Comparison of ENCODE assay signal across 8 cellular contexts in the genomic region with DNA sequence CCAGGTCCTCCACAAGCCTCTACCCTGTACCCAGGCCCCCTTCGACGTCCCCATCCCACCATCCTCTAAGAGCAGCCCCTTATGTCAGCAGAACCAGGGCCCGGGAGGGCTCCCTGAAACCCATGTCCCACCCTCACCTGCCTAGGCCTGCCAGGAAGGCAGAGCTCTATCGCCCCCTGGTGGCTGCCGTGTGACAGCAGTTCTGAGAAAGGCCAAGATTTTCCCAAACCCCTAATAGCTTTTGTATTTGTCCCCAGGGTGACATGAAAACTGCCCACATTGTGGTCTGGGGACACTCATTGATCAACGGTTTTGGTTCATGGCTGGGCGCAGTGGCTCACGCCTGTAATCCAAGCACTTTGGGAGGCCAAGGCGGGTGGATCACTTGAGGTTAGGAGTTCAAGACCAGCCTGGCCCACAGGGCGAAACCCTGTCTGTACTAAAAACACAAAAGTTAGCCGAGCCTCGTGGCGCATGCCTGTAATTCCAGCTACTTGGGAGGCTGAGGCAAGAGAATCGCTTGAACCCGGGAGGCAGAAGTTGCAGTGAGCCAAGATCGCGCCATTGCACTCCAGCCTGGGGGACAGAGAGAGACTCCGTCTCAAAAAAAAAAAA. TPM values are rescaled to one million over a fixed set of nuclear protein-coding genes. Genes with fewer than 3 reads are reported as not detected.
DNase-seq lines count a peak whose midpoint lies in the region; ATAC-seq and TF ChIP-seq lines count a peak whose summit lies in the region.
"Not testable (repeated sequence)": the region's sequence is repeated elsewhere in the genome, so short reads cannot be mapped to it uniquely, and the experiment has no call there.

No MANE protein-coding gene starts in this region.

- not testable (repeated sequence) for H3K27ac Mint-ChIP-seq in activated B cell treated with CpG ODN at 0.5 μM for 24 hours, neural progenitor cell

- H3K9ac ChIP-seq in neural progenitor cell = not testable (repeated sequence)

- H3K36me3 Mint-ChIP-seq in activated B cell treated with CpG ODN at 0.5 μM for 24 hours (ENCODE audit: low read depth); neural progenitor cell: not testable (repeated sequence)

- H3K36me3 ChIP-seq in neural progenitor cell = not testable (repeated sequence)

- not testable (repeated sequence) for H3K27ac ChIP-seq in neural progenitor cell

- H3F3A ChIP-seq in neural progenitor cell (ENCODE audit: low read depth) = not testable (repeated sequence)

- not testable (repeated sequence) for H3K4me1 ChIP-seq in neural progenitor cell

- CTCF ChIA-PET in activated B cell treated with CpG ODN at 0.5 μM for 24 hours (lab: Charles Lee) = interaction anchor here (0.6 to 1.9 kb wide), 16 partner anchors 9 to 272 kb away, joined by 3 to 13 read pairs (median 4); partner anchors contain the start of gene WRAP73

- intact Hi-C loops in activated B cell treated with CpG ODN at 0.5 μM for 24 hours (cut with micrococcal nuclease) = loop anchor here (1.0 kb wide), 5 partner anchors 77 to 271 kb away; no protein-coding TSS in a partner anchor

- H4K20me1 ChIP-seq in neural progenitor cell (ENCODE audit: low read depth) = not testable (repeated sequence)

- not testable (repeated sequence) for H3K4me3 ChIP-seq in neural progenitor cell

- not testable (repeated sequence) for H3K4me1 Mint-ChIP-seq in activated B cell treated with CpG ODN at 0.5 μM for 24 hours, neural progenitor cell

- H3K27me3 ChIP-seq in neural progenitor cell = peaks cover 11% of the 10 kb centered on the region

- not testable (repeated sequence) for H3K9me3 ChIP-seq in neural progenitor cell (ENCODE audit: low read depth)

- DNase-seq in CMK (ENCODE audit: low read depth) (peak; percentile 69), NCI-H69 (lab: John Stamatoyannopoulos, UW) (peak; percentile 61), activated B cell treated with CpG ODN at 0.5 μM for 24 hours (peak; percentile 74), anterior cingulate cortex (lab: John Stamatoyannopoulos, UW) (peak in 48 of 58 donors; percentile 9 to 83 (median 50)), glomerular endothelial cell (ENCODE audit: extremely low read depth, low read depth, low spot score) (peak; percentile 10), neural progenitor cell (ENCODE audit: low spot score) (peak; percentile 91)
- DNase-seq in stimulated activated CD8-positive, alpha-beta memory T cell treated with anti-CD3 and anti-CD28 coated beads, Interleukin-4, amount 100 ng/mL, for 48 hours = peak; percentile 91

- not testable (repeated sequence) for H3K4me3 Mint-ChIP-seq in activated B cell treated with CpG ODN at 0.5 μM for 24 hours
- H3K4me3 Mint-ChIP-seq in neural progenitor cell = peak overlapping the region; percentile 33

- not testable (repeated sequence) for H3K9me3 Mint-ChIP-seq in activated B cell treated with CpG ODN at 0.5 μM for 24 hours, neural progenitor cell

- not testable (repeated sequence) for H3K79me2 ChIP-seq in neural progenitor cell (ENCODE audit: low read depth)

- POLR2A ChIA-PET in activated B cell treated with CpG ODN at 0.5 μM for 24 hours (lab: Charles Lee) = interaction anchor here (0.7 kb wide), 1 partner anchor 99 kb away, joined by 3 read pairs; no protein-coding TSS in a partner anchor

- H3K4me2 ChIP-seq in neural progenitor cell = not testable (repeated sequence)

- TF ChIP-seq CTCF in activated B cell treated with CpG ODN at 0.5 μM for 24 hours (IDR thresholded peaks at IDR 0.05) (peak; percentile 84), neural progenitor cell (IDR thresholded peaks at IDR 0.05) (peak; percentile 99)

- not testable (repeated sequence) for H3K27me3 Mint-ChIP-seq in activated B cell treated with CpG ODN at 0.5 μM for 24 hours; neural progenitor cell (ENCODE audit: insufficient read depth, low read depth)

- ATAC-seq in HG03342 (IDR thresholded peaks at IDR 0.05; ENCODE audit: unreplicated experiment) (peak; percentile 43), activated B cell treated with CpG ODN at 0.5 μM for 24 hours (ENCODE audit: low read depth) (peak; percentile 62)

- not testable (repeated sequence) for H2AFZ ChIP-seq in neural progenitor cell (replicated peaks)

RNA-seq across cellular contexts. Expression of gene CCDC27, which starts 27.7 kb away (rescaled TPM):
- total RNA-seq in activated B cell treated with CpG ODN at 0.5 μM for 24 hours (not detected in 2 replicates), glomerular endothelial cell (not detected in 2 replicates), neural progenitor cell (ENCODE audit: low replicate concordance) (not detected in 2 replicates)

RNA-seq across cellular contexts. Expression of gene SMIM1, which starts 48.0 kb away (rescaled TPM):
- total RNA-seq in activated B cell treated with CpG ODN at 0.5 μM for 24 hours = 2.8 and 3.8 TPM in 2 replicates
- total RNA-seq in glomerular endothelial cell = 0.82 and 2.0 TPM in 2 replicates
- 9.1 TPM in 1 of 2 replicates, not detected in the other for total RNA-seq in neural progenitor cell (ENCODE audit: low replicate concordance)

Comparison
In these comparisons a context has a peak if more than half of its experiments do, and no peak if none do; other contexts are left out.
1. DNase-seq: peak in every context shown above with its lines; median percentile 91 in neural progenitor cell; 91 in stimulated activated CD8-positive, alpha-beta memory T cell treated with anti-CD3 and anti-CD28 coated beads, Interleukin-4, amount 100 ng/mL, for 48 hours; 74 in activated B cell treated with CpG ODN at 0.5 μM for 24 hours; 69 in CMK; 61 in NCI-H69; 50 in anterior cingulate cortex; 10 in glomerular endothelial cell.